In the genomic region with DNA sequence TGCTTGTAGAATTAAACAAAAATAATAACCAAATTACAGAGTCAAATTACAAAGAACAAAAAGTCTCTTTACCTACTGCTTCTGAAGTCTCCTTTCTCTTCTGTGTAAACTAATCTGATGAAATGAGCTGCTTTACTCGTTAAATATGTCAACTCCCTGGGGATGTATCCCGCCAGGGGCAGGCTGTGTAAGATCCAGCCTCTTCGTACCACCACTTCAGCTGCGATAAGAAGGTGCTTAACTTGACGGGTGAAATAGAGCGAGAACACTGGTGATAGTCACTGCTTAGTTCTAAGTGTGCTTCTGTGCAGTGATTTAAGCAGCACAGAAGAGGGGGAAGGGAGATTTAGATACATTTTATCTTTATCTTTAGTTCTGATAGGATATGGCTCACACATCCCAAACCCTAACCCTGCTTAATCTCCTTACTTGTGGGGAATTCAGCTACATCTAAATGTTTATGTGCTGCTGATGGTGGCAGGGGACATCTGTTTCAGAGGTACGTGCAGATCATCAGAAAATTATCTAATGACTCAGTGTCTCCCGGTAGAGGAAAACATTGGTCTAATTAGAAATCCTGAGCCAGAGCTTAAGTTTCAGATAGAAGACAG, we compare ENCODE assay signal across 11 cellular contexts. TPM values are rescaled to one million over a fixed set of nuclear protein-coding genes. Genes with fewer than 3 reads are reported as not detected.
DNase-seq lines count a peak whose midpoint lies in the region; ATAC-seq and TF ChIP-seq lines count a peak whose summit lies in the region.
"Had no signal": no experiment of that assay in that cellular context is flagged by ENCODE, and none has a peak within 500 bp of the region (broad histone marks: within the 10 kb centered on the region; RNA-seq: fewer than 3 reads in every experiment).

No MANE protein-coding gene starts in this region.

- peaks cover 2% of the 10 kb centered on the region for H3K27me3 Mint-ChIP-seq in glutamatergic neuron (ENCODE audit: unreplicated experiment)
- H3K27me3 Mint-ChIP-seq in natural killer cell treated with Interleukin-12 subunit alpha and Interleukin-12 subunit beta and Interleukin-15 and Interleukin-18, amount 100 ng/mL, for 72 hours, result no peaks in the 10 kb centered on the region

- no peaks in the 10 kb centered on the region for H3K36me3 Mint-ChIP-seq in glutamatergic neuron (ENCODE audit: unreplicated experiment)
- H3K36me3 Mint-ChIP-seq in natural killer cell treated with Interleukin-12 subunit alpha and Interleukin-12 subunit beta and Interleukin-15 and Interleukin-18, amount 100 ng/mL, for 72 hours, result no peaks in the 10 kb centered on the region

- H3K36me3 ChIP-seq in H7 (replicated peaks; ENCODE audit: control insufficient read depth, insufficient read depth, low read length), result no peaks in the 10 kb centered on the region

- no peak overlapping the region for H3K4me3 ChIP-seq in H7 (ENCODE audit: insufficient read depth, low read depth, low read length)

- peaks cover 3% of the 10 kb centered on the region for H3K9me3 Mint-ChIP-seq in glutamatergic neuron (ENCODE audit: unreplicated experiment)
- no peaks in the 10 kb centered on the region for H3K9me3 Mint-ChIP-seq in natural killer cell treated with Interleukin-12 subunit alpha and Interleukin-12 subunit beta and Interleukin-15 and Interleukin-18, amount 100 ng/mL, for 72 hours
- H3K9me3 Mint-ChIP-seq: activated naive CD4-positive, alpha-beta T cell treated with anti-CD3 and anti-CD28 coated beads for 36 hours had no signal

- peak; percentile 15 for DNase-seq in HCEC 1CT
- DNase-seq in NCI-H526 treated with DMSO at 0.1 percent for 48 hours (lab: John Stamatoyannopoulos, UW), result peak; percentile 61
- DNase-seq in glutamatergic neuron, result peak; percentile 58
- no peak for DNase-seq in C1 segment of cervical spinal cord (lab: John Stamatoyannopoulos, UW)
- DNase-seq in natural killer cell treated with Interleukin-12 subunit alpha and Interleukin-12 subunit beta and Interleukin-15 and Interleukin-18, amount 100 ng/mL, for 72 hours (ENCODE audit: low spot score), result no peak
- DNase-seq in H7, result no peak
- DNase-seq: activated naive CD4-positive, alpha-beta T cell treated with anti-CD3 and anti-CD28 coated beads for 36 hours; effector CD8-positive, alpha-beta T cell had no signal

- TF ChIP-seq CTCF in 22Rv1 (IDR thresholded peaks at IDR 0.05) (no peak), glutamatergic neuron (IDR thresholded peaks at IDR 0.05; ENCODE audit: partially characterized antibody, unreplicated experiment) (no peak)

- peak overlapping the region; percentile 47 for H3K27ac ChIP-seq in 22Rv1
- H3K27ac ChIP-seq: HL-60 had no signal

- no peak for ATAC-seq in HG03025 (IDR thresholded peaks at IDR 0.05; ENCODE audit: low FRiP score, unreplicated experiment)
- no peak for ATAC-seq in natural killer cell treated with Interleukin-12 subunit alpha and Interleukin-12 subunit beta and Interleukin-15 and Interleukin-18, amount 100 ng/mL, for 72 hours

- H3K4me3 Mint-ChIP-seq in glutamatergic neuron (ENCODE audit: unreplicated experiment), result no peak overlapping the region
- no peak overlapping the region for H3K4me3 Mint-ChIP-seq in natural killer cell treated with Interleukin-12 subunit alpha and Interleukin-12 subunit beta and Interleukin-15 and Interleukin-18, amount 100 ng/mL, for 72 hours
- H3K4me3 Mint-ChIP-seq: activated naive CD4-positive, alpha-beta T cell treated with anti-CD3 and anti-CD28 coated beads for 36 hours had no signal

- H3K27me3 ChIP-seq in H7 (ENCODE audit: control insufficient read depth, insufficient read depth, low read length), result no peaks in the 10 kb centered on the region; the same call in 1 of the 2 replicates

- no peak overlapping the region for H3K27ac Mint-ChIP-seq in glutamatergic neuron (ENCODE audit: unreplicated experiment)
- H3K27ac Mint-ChIP-seq in natural killer cell treated with Interleukin-12 subunit alpha and Interleukin-12 subunit beta and Interleukin-15 and Interleukin-18, amount 100 ng/mL, for 72 hours, result no peak overlapping the region
- H3K27ac Mint-ChIP-seq: activated naive CD4-positive, alpha-beta T cell treated with anti-CD3 and anti-CD28 coated beads for 36 hours had no signal

- peaks cover 1% of the 10 kb centered on the region for H3K4me1 Mint-ChIP-seq in glutamatergic neuron (ENCODE audit: low read depth, unreplicated experiment)
- H3K4me1 Mint-ChIP-seq in natural killer cell treated with Interleukin-12 subunit alpha and Interleukin-12 subunit beta and Interleukin-15 and Interleukin-18, amount 100 ng/mL, for 72 hours (ENCODE audit: low read depth in 2 of 2), result no peaks in the 10 kb centered on the region

RNA-seq across cellular contexts. Expression of a gene that starts 46.0 kb away (rescaled TPM):
- total RNA-seq in glutamatergic neuron (ENCODE audit: unreplicated experiment), result 79.7 TPM
- 1 to 10 TPM in 1 of 2 donors, under 1 TPM in 1; 0.50 to 3.7 TPM for total RNA-seq in natural killer cell treated with Interleukin-12 subunit alpha and Interleukin-12 subunit beta and Interleukin-15 and Interleukin-18, amount 100 ng/mL, for 72 hours
- 11.0 and 17.6 TPM in 2 replicates for total RNA-seq in H7 (2014; rRNA removed; shearing (Covaris generic))

Comparison
In these comparisons a context has a peak if more than half of its experiments do, and no peak if none do; other contexts are left out.
1. DNase-seq: peak in HCEC 1CT (single experiment), NCI-H526 treated with DMSO at 0.1 percent for 48 hours (single experiment) and glutamatergic neuron (single experiment); none in C1 segment of cervical spinal cord (0 of 14), natural killer cell treated with Interleukin-12 subunit alpha and Interleukin-12 subunit beta and Interleukin-15 and Interleukin-18, amount 100 ng/mL, for 72 hours (single experiment) and H7 (single experiment).